Comparison of ENCODE assay signal across 28 cellular contexts in the genomic region with DNA sequence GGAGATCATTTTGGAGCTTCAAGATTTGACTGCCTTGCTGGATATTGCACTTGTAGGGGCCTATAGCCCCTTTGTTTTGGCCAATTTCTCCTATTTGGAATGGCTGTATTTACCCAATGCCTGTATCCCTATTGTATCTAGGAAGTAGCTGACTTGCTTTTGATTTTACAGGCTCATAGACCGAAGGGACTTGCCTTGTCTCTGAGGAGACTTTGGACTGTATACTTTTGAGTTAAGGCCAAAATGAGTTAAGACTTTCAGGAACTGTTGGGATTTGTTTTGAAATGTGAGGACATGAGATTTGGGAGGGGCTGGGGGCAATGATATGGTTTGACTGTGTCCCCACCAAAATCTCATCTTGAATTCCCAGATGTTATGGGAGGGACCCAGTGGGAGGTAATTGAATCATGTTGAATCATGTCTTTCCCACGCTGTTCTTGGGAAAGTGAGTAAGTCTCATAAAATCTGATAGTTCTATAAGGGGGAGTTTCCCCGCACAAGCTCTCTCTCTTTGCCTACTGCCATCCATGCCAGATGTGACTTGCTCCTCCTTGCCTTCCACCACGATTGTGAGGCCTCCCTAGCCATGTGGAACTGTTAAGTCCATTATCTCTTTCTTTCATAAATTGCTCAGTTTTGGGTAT.
"Had no signal": no experiment of that assay in that cellular context is flagged by ENCODE, and none has a peak within 500 bp of the region (broad histone marks: within the 10 kb centered on the region; RNA-seq: fewer than 3 reads in every experiment).

No MANE protein-coding gene starts in this region.

- ATAC-seq: activated CD8-positive, alpha-beta T cell treated with anti-CD3 and anti-CD28 coated beads for 36 hours; activated naive CD8-positive, alpha-beta T cell treated with anti-CD3 and anti-CD28 coated beads, Interleukin-2, amount 50 U/mL, for 24 hours; activated T-cell treated with anti-CD3 and anti-CD28 coated beads, Interleukin-2, amount 50 U/mL, for 4 hours; heart right ventricle; left ventricle myocardium superior; naive thymus-derived CD4-positive, alpha-beta T cell; sciatic nerve; stimulated activated effector memory CD8-positive, alpha-beta T cell treated with anti-CD3 and anti-CD28 coated beads, Interleukin-12 subunit alpha, Interleukin-12 subunit beta, amount 100 ng/mL, for 72 hours; stimulated activated naive CD8-positive, alpha-beta T cell treated with anti-CD3 and anti-CD28 coated beads, Interleukin-15, amount 100 ng/mL, for 72 hours had no signal

- DNase-seq: activated B cell treated with CpG ODN at 0.5 μM for 24 hours; activated CD4-positive, alpha-beta T cell treated with anti-CD3 and anti-CD28 coated beads, Interleukin-2, amount 50 U/mL, for 1 hour; activated CD8-positive, alpha-beta T cell treated with anti-CD3 and anti-CD28 coated beads for 36 hours; activated naive CD8-positive, alpha-beta T cell treated with anti-CD3 and anti-CD28 coated beads, Interleukin-2, amount 50 U/mL, for 24 hours; activated T-cell treated with anti-CD3 and anti-CD28 coated beads, Interleukin-2, amount 50 U/mL, for 4 hours; amygdala; dermis blood vessel endothelial cell; effector CD4-positive, alpha-beta T cell; foreskin melanocyte; heart right ventricle; kidney glomerular epithelial cell; left ventricle myocardium superior; naive thymus-derived CD4-positive, alpha-beta T cell; ovary; retina; small intestine; stimulated activated CD4-positive, alpha-beta T cell treated with anti-CD3 and anti-CD28 coated beads, Interleukin-4, amount 100 ng/mL, for 24 hours; stimulated activated naive CD8-positive, alpha-beta T cell treated with anti-CD3 and anti-CD28 coated beads, Interleukin-15, amount 100 ng/mL, for 72 hours; substantia nigra; T-helper 2 cell; uterus had no signal

- H3K9me3 Mint-ChIP-seq: activated B cell treated with CpG ODN at 0.5 μM for 24 hours; activated CD8-positive, alpha-beta T cell treated with anti-CD3 and anti-CD28 coated beads for 36 hours; activated naive CD4-positive, alpha-beta T cell treated with anti-CD3 and anti-CD28 coated beads, Interleukin-2, amount 50 U/mL, for 24 hours; activated naive CD8-positive, alpha-beta T cell treated with anti-CD3 and anti-CD28 coated beads, Interleukin-2, amount 50 U/mL, for 24 hours; activated T-cell treated with anti-CD3 and anti-CD28 coated beads, Interleukin-2, amount 50 U/mL, for 4 hours had no signal

- H3K36me3 ChIP-seq: heart right ventricle, ovary, prostate gland, uterus had no signal

- H3K27me3 Mint-ChIP-seq: activated CD8-positive, alpha-beta T cell treated with anti-CD3 and anti-CD28 coated beads for 36 hours; activated naive CD8-positive, alpha-beta T cell treated with anti-CD3 and anti-CD28 coated beads, Interleukin-2, amount 50 U/mL, for 24 hours; stimulated activated naive CD8-positive, alpha-beta T cell treated with anti-CD3 and anti-CD28 coated beads, Interleukin-15, amount 100 ng/mL, for 72 hours; type B pancreatic cell had no signal

- H3K9me3 ChIP-seq: ovary, prostate gland, uterus had no signal

- H3K36me3 Mint-ChIP-seq: activated naive CD4-positive, alpha-beta T cell treated with anti-CD3 and anti-CD28 coated beads, Interleukin-2, amount 50 U/mL, for 24 hours; stimulated activated effector memory CD8-positive, alpha-beta T cell treated with anti-CD3 and anti-CD28 coated beads, Interleukin-12 subunit alpha, Interleukin-12 subunit beta, amount 100 ng/mL, for 72 hours; type B pancreatic cell had no signal

- H3K4me1 Mint-ChIP-seq: activated B cell treated with CpG ODN at 0.5 μM for 24 hours; activated naive CD4-positive, alpha-beta T cell treated with anti-CD3 and anti-CD28 coated beads, Interleukin-2, amount 50 U/mL, for 24 hours; activated naive CD8-positive, alpha-beta T cell treated with anti-CD3 and anti-CD28 coated beads, Interleukin-2, amount 50 U/mL, for 24 hours; naive thymus-derived CD4-positive, alpha-beta T cell; stimulated activated effector memory CD8-positive, alpha-beta T cell treated with anti-CD3 and anti-CD28 coated beads, Interleukin-12 subunit alpha, Interleukin-12 subunit beta, amount 100 ng/mL, for 72 hours; stimulated activated naive CD8-positive, alpha-beta T cell treated with anti-CD3 and anti-CD28 coated beads, Interleukin-15, amount 100 ng/mL, for 72 hours had no signal

- H3K4me3 Mint-ChIP-seq: activated B cell treated with CpG ODN at 0.5 μM for 24 hours; activated CD8-positive, alpha-beta T cell treated with anti-CD3 and anti-CD28 coated beads for 36 hours; activated naive CD4-positive, alpha-beta T cell treated with anti-CD3 and anti-CD28 coated beads, Interleukin-2, amount 50 U/mL, for 24 hours; activated naive CD8-positive, alpha-beta T cell treated with anti-CD3 and anti-CD28 coated beads, Interleukin-2, amount 50 U/mL, for 24 hours; activated T-cell treated with anti-CD3 and anti-CD28 coated beads, Interleukin-2, amount 50 U/mL, for 4 hours; mesothelial cell of epicardium; naive thymus-derived CD4-positive, alpha-beta T cell; stimulated activated effector memory CD8-positive, alpha-beta T cell treated with anti-CD3 and anti-CD28 coated beads, Interleukin-12 subunit alpha, Interleukin-12 subunit beta, amount 100 ng/mL, for 72 hours; stimulated activated naive CD8-positive, alpha-beta T cell treated with anti-CD3 and anti-CD28 coated beads, Interleukin-15, amount 100 ng/mL, for 72 hours; type B pancreatic cell had no signal

- H3K27ac Mint-ChIP-seq: activated B cell treated with CpG ODN at 0.5 μM for 24 hours; activated CD8-positive, alpha-beta T cell treated with anti-CD3 and anti-CD28 coated beads for 36 hours; activated naive CD4-positive, alpha-beta T cell treated with anti-CD3 and anti-CD28 coated beads, Interleukin-2, amount 50 U/mL, for 24 hours; activated naive CD8-positive, alpha-beta T cell treated with anti-CD3 and anti-CD28 coated beads, Interleukin-2, amount 50 U/mL, for 24 hours; activated T-helper 2 cell treated with anti-CD3 and anti-CD28 coated beads, Interferon-gamma antibody, Interleukin-2, Interleukin-4, amounts not matched to agents 10 μg/mL and 5 μg/mL and 100 μg/mL, durations not matched to agents 14 hours and 24 hours and 36 hours; mesothelial cell of epicardium; naive thymus-derived CD4-positive, alpha-beta T cell; stimulated activated effector memory CD8-positive, alpha-beta T cell treated with anti-CD3 and anti-CD28 coated beads, Interleukin-12 subunit alpha, Interleukin-12 subunit beta, amount 100 ng/mL, for 72 hours; type B pancreatic cell had no signal

- H3K4me1 ChIP-seq: prostate gland, uterus had no signal

- H3K27me3 ChIP-seq: ovary, uterus had no signal

- H3K27ac ChIP-seq: heart right ventricle, ovary, prostate gland, uterus had no signal

- H3K4me3 ChIP-seq: heart right ventricle, ovary, prostate gland, uterus had no signal
